ENCODE assay signal across 9 cellular contexts in genomic region chr2:126634273-126634861, GRCh38. TPM values are rescaled to one million over a fixed set of nuclear protein-coding genes. Genes with fewer than 3 reads are reported as not detected.
DNase-seq lines count a peak whose midpoint lies in the region; ATAC-seq and TF ChIP-seq lines count a peak whose summit lies in the region.
"Had no signal": no experiment of that assay in that cellular context is flagged by ENCODE, and none has a peak within 500 bp of the region (broad histone marks: within the 10 kb centered on the region; RNA-seq: fewer than 3 reads in every experiment).

No MANE protein-coding gene starts in this region.

- H3K27ac ChIP-seq in heart right ventricle (no peak overlapping the region), PC-3 (ENCODE audit: low read length) (no peak overlapping the region), spleen (no peak overlapping the region)
- H3K27ac ChIP-seq: skin epidermis had no signal

- no peaks in the 10 kb centered on the region for H3K9me2 ChIP-seq in PC-3 (replicated peaks; ENCODE audit: low read length)

- DNase-seq in heart right ventricle (no peak), cardiac septum (ENCODE audit: low spot score) (no peak), PC-3 (peak; percentile 33), dermis blood vessel endothelial cell (peak; percentile 51), spleen (no peak), NCI-H510A treated with DMSO at 0.1 percent for 48 hours (lab: John Stamatoyannopoulos, UW) (no peak)
- DNase-seq in activated CD4-positive, CD25-positive, alpha-beta regulatory T cell (lab: John Stamatoyannopoulos, UW): no peak

- H3K79me2 ChIP-seq in PC-3 (ENCODE audit: low read length): no peaks in the 10 kb centered on the region

- H3K36me3 ChIP-seq in heart right ventricle: no peaks in the 10 kb centered on the region
- H3K36me3 ChIP-seq in PC-3 (ENCODE audit: low read depth, low read length): no peaks in the 10 kb centered on the region
- no peaks in the 10 kb centered on the region for H3K36me3 ChIP-seq in spleen

- H3F3A ChIP-seq in PC-3 (ENCODE audit: low read length, unreplicated experiment): no peaks in the 10 kb centered on the region

- intact Hi-C loops in heart right ventricle (cut with DNase I): no loop called here
- intact Hi-C loops in cardiac septum (cut with DNase I): no loop called here
- intact Hi-C loops in PC-3 (cut with micrococcal nuclease): no loop called here
- intact Hi-C loops in spleen (cut with DNase I; ENCODE audit: low total_unique reads): no loop called here

- H3K4me3 ChIP-seq in heart right ventricle (no peak overlapping the region), PC-3 (ENCODE audit: low read length) (no peak overlapping the region), spleen (no peak overlapping the region)
- H3K4me3 ChIP-seq: skin epidermis had no signal

- no peak overlapping the region for H2AFZ ChIP-seq in PC-3 (ENCODE audit: low read length)

- peak in 7 of 9 donors; percentile 26 to 63 (median 53) for TF ChIP-seq CTCF in heart right ventricle (IDR thresholded peaks at IDR 0.05)
- TF ChIP-seq CTCF in PC-3 (conservative IDR thresholded peaks at IDR 0.05; ENCODE audit: low read depth, low read length): peak; percentile 70
- peak in 7 of 11 experiments; percentile 11 to 57 (median 49) for TF ChIP-seq CTCF in spleen (IDR thresholded peaks at IDR 0.05 in 8 of 11, conservative IDR thresholded peaks at IDR 0.05 in 3 of 11)

- no peaks in the 10 kb centered on the region for H3K27me3 ChIP-seq in heart right ventricle
- H3K27me3 ChIP-seq in PC-3 (ENCODE audit: low read length): peaks cover 15% of the 10 kb centered on the region
- H3K27me3 ChIP-seq in spleen (replicated peaks in 1 of 7): no peaks in the 10 kb centered on the region

- H3K4me1 ChIP-seq in heart right ventricle (peaks cover 0 to 17% (median 13%) of the 10 kb centered on the region in 9 donors), PC-3 (ENCODE audit: insufficient read depth, low read length) (no peaks in the 10 kb centered on the region), spleen (peaks cover 0 to 7% (median 0%) of the 10 kb centered on the region in 6 donors)

- H3K4me2 ChIP-seq in PC-3 (ENCODE audit: low read length): no peak overlapping the region

- no peak for TF ChIP-seq POLR2A in spleen (IDR thresholded peaks at IDR 0.05)

- no peak overlapping the region for H3K9ac ChIP-seq in PC-3 (ENCODE audit: low read length)

- no TSS peak for BruUV-seq in PC-3 (replicated peaks; lab: Mats Ljungman, UMichigan)

- POLR2A ChIA-PET in PC-3 (lab: Charles Lee; ENCODE audit: unreplicated experiment): no interaction called here

- ATAC-seq in heart right ventricle: peak in 1 of 8 donors; percentile 29
- ATAC-seq in PC-3: no peak
- no peak for ATAC-seq in HG03196 (IDR thresholded peaks at IDR 0.05; ENCODE audit: unreplicated experiment)

- WGBS in heart right ventricle, 2 donors: 48 to 62% methylated on average over 12 of the region's 12 CpGs
- WGBS in spleen, 5 donors: 41 to 51% (median 47%) methylated on average over 12 of the region's 12 CpGs

- H4K20me1 ChIP-seq in PC-3 (ENCODE audit: low read length): no peaks in the 10 kb centered on the region

- CTCF ChIA-PET in PC-3 (lab: Charles Lee): no interaction called here

- H3K9me3 ChIP-seq in heart right ventricle (no peaks in the 10 kb centered on the region), PC-3 (ENCODE audit: low read length) (no peaks in the 10 kb centered on the region), spleen (no peaks in the 10 kb centered on the region)

RNA-seq across cellular contexts. Expression of gene GYPC, which starts 21.6 kb away (rescaled TPM):
- total RNA-seq in heart right ventricle (100 to 1,000 TPM in 9 of 10 donors, 10 to 100 TPM in 1; 80.3 to 176 (median 123) TPM), cardiac septum (113 TPM), PC-3 (2014; rRNA removed) (not detected in 2 replicates), dermis blood vessel endothelial cell (227 and 297 TPM in 2 replicates), spleen (100 to 1,000 TPM in 5 of 7 donors, 10 to 100 TPM in 2; 86.6 to 193 (median 138) TPM)
- polyA plus RNA-seq in heart right ventricle (100 to 1,000 TPM; 146 to 408 TPM), spleen (100 to 1,000 TPM; 187 to 202 (median 201) TPM)

Comparison
In these comparisons a context has a peak if more than half of its experiments do, and no peak if none do; other contexts are left out.
1. DNase-seq: peak in PC-3 (single experiment) and dermis blood vessel endothelial cell (single experiment); none in heart right ventricle (0 of 2), cardiac septum (single experiment), spleen (single experiment), activated CD4-positive, CD25-positive, alpha-beta regulatory T cell (0 of 4) and NCI-H510A treated with DMSO at 0.1 percent for 48 hours (single experiment).
2. RNA of gene GYPC, which starts 21.6 kb away (total RNA-seq): 227 to 297 TPM in dermis blood vessel endothelial cell, 86.6 to 193 TPM in spleen, 80.3 to 176 TPM in heart right ventricle and 113 TPM in cardiac septum (single experiment); not detected in PC-3; every median in the first group is over 10 times any median in the second.
3. Peak in every context shown above with its lines, with median percentiles within 50 percentile points of each other: CTCF ChIP-seq.